In the genomic region with DNA sequence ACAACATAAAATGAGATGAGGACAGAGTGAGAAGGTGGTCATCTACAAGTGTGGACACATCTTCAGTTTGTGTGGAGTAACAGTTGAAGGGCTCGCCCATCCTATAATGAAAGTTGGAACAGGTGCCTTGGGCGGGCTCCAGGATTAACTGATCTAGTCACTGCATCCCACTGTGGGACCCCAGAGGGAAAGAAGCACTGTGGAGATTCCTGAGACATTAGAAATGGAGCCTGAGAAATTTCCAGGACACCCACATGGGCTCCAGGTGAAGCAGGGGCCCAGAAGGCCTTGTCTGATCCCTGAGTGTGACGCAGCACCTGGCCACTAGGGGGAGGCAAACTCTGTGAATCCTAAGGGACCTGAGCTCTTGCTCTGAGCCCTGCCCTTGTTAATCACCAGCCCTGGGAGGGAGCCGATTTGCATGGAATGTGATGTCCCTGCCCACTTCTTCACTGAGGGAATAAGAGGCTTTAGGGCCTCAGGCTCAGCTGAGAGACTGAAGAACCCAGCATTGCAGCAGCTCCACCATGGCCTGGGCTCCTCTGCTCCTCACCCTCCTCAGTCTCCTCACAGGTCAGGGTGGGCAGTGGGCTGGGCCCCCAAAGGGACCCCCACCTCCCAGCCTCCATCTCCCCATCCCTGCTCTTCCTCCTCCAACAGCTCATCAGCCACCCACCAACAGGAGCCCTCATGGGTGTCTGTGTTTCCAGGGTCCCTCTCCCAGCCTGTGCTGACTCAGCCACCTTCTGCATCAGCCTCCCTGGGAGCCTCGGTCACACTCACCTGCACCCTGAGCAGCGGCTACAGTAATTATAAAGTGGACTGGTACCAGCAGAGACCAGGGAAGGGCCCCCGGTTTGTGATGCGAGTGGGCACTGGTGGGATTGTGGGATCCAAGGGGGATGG, we compare ENCODE assay signal across 8 cellular contexts.
DNase-seq lines count a peak whose midpoint lies in the region; ATAC-seq, FAIRE-seq and TF ChIP-seq lines count a peak whose summit lies in the region.

No MANE protein-coding gene starts in this region.

- peak overlapping the region; percentile 11 for H2BK120ac ChIP-seq in neuronal stem cell (ENCODE audit: low read depth, low read length)

- peaks cover 0 to 2% of the 10 kb centered on the region in 2 donors for H3K9me3 ChIP-seq in neuronal stem cell (replicated peaks in 1 of 2; ENCODE audit: control insufficient read depth in 2 of 2, insufficient read depth in 1 of 2, low read depth in 1 of 2, low read length in 2 of 2)

- H2BK12ac ChIP-seq in neuronal stem cell (ENCODE audit: low read length), result no peak overlapping the region

- ATAC-seq in Right ventricle myocardium inferior, result peak; percentile 39
- ATAC-seq in activated CD8-positive, alpha-beta memory T cell treated with anti-CD3 and anti-CD28 coated beads, Interleukin-2, amount 10 ng/mL, durations not matched to agents 7 days and 5 days, result peak; percentile 75
- no peak for ATAC-seq in HG02970 (IDR thresholded peaks at IDR 0.05; ENCODE audit: low FRiP score, unreplicated experiment)

- H3K4ac ChIP-seq in neuronal stem cell (ENCODE audit: low read length), result no peak overlapping the region

- no peak overlapping the region for H3K27ac ChIP-seq in neuronal stem cell (replicated peaks; ENCODE audit: low read length)

- intact Hi-C loops in Right ventricle myocardium inferior (cut with DNase I), result no loop called here
- intact Hi-C loops in cardiac septum (cut with DNase I), result no loop called here

- peaks cover 30% of the 10 kb centered on the region for H3K4me1 Mint-ChIP-seq in activated CD8-positive, alpha-beta memory T cell treated with anti-CD3 and anti-CD28 coated beads, Interleukin-2, amount 10 ng/mL, durations not matched to agents 7 days and 5 days

- H3K36me3 Mint-ChIP-seq in activated CD8-positive, alpha-beta memory T cell treated with anti-CD3 and anti-CD28 coated beads, Interleukin-2, amount 10 ng/mL, durations not matched to agents 7 days and 5 days, result no peaks in the 10 kb centered on the region

- H3K36me3 ChIP-seq in neuronal stem cell (replicated peaks in 1 of 2; ENCODE audit: control insufficient read depth in 2 of 2, insufficient read depth in 2 of 2, low read length in 2 of 2), result no peaks in the 10 kb centered on the region

- peak overlapping the region; percentile 29 for H3K27ac Mint-ChIP-seq in activated CD8-positive, alpha-beta memory T cell treated with anti-CD3 and anti-CD28 coated beads, Interleukin-2, amount 10 ng/mL, durations not matched to agents 7 days and 5 days

- no peak overlapping the region for H4K91ac ChIP-seq in neuronal stem cell (ENCODE audit: low read depth, low read length, poor library complexity)

- no peak overlapping the region for H2AFZ ChIP-seq in neuronal stem cell (ENCODE audit: low read length)

- H3K79me1 ChIP-seq in neuronal stem cell (ENCODE audit: low read depth, low read length), result no peaks in the 10 kb centered on the region

- H3K27me3 Mint-ChIP-seq in activated CD8-positive, alpha-beta memory T cell treated with anti-CD3 and anti-CD28 coated beads, Interleukin-2, amount 10 ng/mL, durations not matched to agents 7 days and 5 days, result peaks cover 31% of the 10 kb centered on the region

- H3K4me2 ChIP-seq in neuronal stem cell (ENCODE audit: insufficient read depth, low read length, poor library complexity, severe bottlenecking), result no peak overlapping the region

- H2BK15ac ChIP-seq in neuronal stem cell (ENCODE audit: low read length), result no peak overlapping the region

- H3K9ac ChIP-seq in neuronal stem cell (ENCODE audit: low read depth, low read length, poor library complexity), result no peak overlapping the region

- no peak overlapping the region for H4K8ac ChIP-seq in neuronal stem cell (ENCODE audit: low read depth, low read length)

- H3K4me3 Mint-ChIP-seq in activated CD8-positive, alpha-beta memory T cell treated with anti-CD3 and anti-CD28 coated beads, Interleukin-2, amount 10 ng/mL, durations not matched to agents 7 days and 5 days, result no peak overlapping the region

- no peaks in the 10 kb centered on the region for H3K9me3 Mint-ChIP-seq in activated CD8-positive, alpha-beta memory T cell treated with anti-CD3 and anti-CD28 coated beads, Interleukin-2, amount 10 ng/mL, durations not matched to agents 7 days and 5 days (ENCODE audit: low read depth)

- H3K4me3 ChIP-seq in epithelial cell of proximal tubule (ENCODE audit: low read depth, low read length), result no peak overlapping the region
- H3K4me3 ChIP-seq in neuronal stem cell (ENCODE audit: low read length in 2 of 2), result no peak overlapping the region

- DNase-seq in Right ventricle myocardium inferior (ENCODE audit: missing footprints) (no peak), cardiac septum (ENCODE audit: low spot score) (no peak), NCI-H510A (lab: John Stamatoyannopoulos, UW) (peak; percentile 64), epithelial cell of proximal tubule (ENCODE audit: low read depth) (no peak), neuronal stem cell (ENCODE audit: low spot score) (peak; percentile 57), urothelium cell line (ENCODE audit: low spot score) (peak; percentile 84)
- peak; percentile 73 for DNase-seq in activated CD8-positive, alpha-beta memory T cell treated with anti-CD3 and anti-CD28 coated beads, Interleukin-2, amount 10 ng/mL, durations not matched to agents 7 days and 5 days

- TF ChIP-seq CTCF in epithelial cell of proximal tubule (conservative IDR thresholded peaks at IDR 0.05; ENCODE audit: low read depth, low read length), result peak; percentile 93

- H3K14ac ChIP-seq in neuronal stem cell (ENCODE audit: low read length), result peak overlapping the region; percentile 73

- no CpG with 5 or more reads among the region's 8 CpGs for WGBS in neuronal stem cell (ENCODE audit: extremely low coverage in 2 of 2, insufficient read length in 2 of 2, insufficient replicate concordance in 1 of 2), 2 donors

- peak; percentile 52 for FAIRE-seq in urothelium cell line (lab: Jason Lieb, UNC)

- peaks cover 2 to 33% (median 19%) of the 10 kb centered on the region in 3 experiments for H3K27me3 ChIP-seq in neuronal stem cell (ENCODE audit: control insufficient read depth in 3 of 3, insufficient read depth in 3 of 3, low read depth in 1 of 3, low read length in 3 of 3)

- peaks cover under 1 to 1% of the 10 kb centered on the region in 2 donors for H3K4me1 ChIP-seq in neuronal stem cell (ENCODE audit: control insufficient read depth in 2 of 2, insufficient read depth in 1 of 2, low read depth in 1 of 2, low read length in 2 of 2)

- H2AK5ac ChIP-seq in neuronal stem cell (ENCODE audit: low read depth, low read length), result peak overlapping the region; percentile 21

- CTCF ChIA-PET in activated CD8-positive, alpha-beta memory T cell treated with anti-CD3 and anti-CD28 coated beads, Interleukin-2, amount 10 ng/mL, durations not matched to agents 7 days and 5 days (lab: Charles Lee), result interaction anchor here (0.6 to 2.5 kb wide), 20 partner anchors 10 to 178 kb away, joined by 3 to 16 read pairs (median 4); no protein-coding TSS in a partner anchor

- peak overlapping the region; percentile 50 for H3K23ac ChIP-seq in neuronal stem cell (ENCODE audit: low read depth, low read length, poor library complexity)

- no peak overlapping the region for H2BK5ac ChIP-seq in neuronal stem cell (ENCODE audit: low read length)

- no peak overlapping the region for H3K18ac ChIP-seq in neuronal stem cell (ENCODE audit: low read length)

Comparison
In these comparisons a context has a peak if more than half of its experiments do, and no peak if none do; other contexts are left out.
1. DNase-seq: peak in NCI-H510A (single experiment), activated CD8-positive, alpha-beta memory T cell treated with anti-CD3 and anti-CD28 coated beads, Interleukin-2, amount 10 ng/mL, durations not matched to agents 7 days and 5 days (single experiment), neuronal stem cell (single experiment) and urothelium cell line (single experiment); none in Right ventricle myocardium inferior (single experiment), cardiac septum (single experiment) and epithelial cell of proximal tubule (single experiment).